In the genomic region with DNA sequence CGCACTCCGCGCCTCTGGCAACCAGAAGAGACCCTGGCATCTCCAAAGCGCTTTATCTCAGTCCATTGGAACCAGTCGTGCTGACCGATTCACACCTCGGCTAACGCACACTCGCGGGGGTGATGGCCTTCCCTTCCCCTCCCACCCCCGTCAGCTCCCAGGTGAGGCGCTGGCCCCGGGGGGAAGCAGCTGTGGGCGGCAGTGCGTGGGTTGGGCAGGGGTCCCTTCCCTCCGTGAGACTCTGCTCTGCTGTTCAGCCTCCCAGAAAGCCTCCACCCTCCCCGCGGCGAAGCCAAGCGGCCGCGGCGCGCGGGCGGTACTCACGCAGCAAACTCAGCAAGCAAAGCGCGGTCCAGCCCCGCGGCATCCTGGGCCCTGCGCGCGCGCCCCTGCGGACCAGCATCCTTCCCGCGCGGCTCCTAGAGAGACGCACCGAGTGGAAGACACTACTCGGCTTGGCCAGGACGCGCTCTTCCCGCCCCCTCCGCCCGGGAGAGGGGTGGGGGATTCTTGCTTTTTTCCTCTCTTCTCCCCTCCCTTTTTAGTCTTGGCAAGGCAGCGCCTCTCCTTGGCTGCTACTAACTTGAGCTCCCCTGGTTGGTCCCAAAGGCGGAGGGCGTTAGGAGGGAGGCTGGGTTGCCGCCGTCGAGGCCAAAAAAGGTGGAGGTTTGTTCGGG, we compare ENCODE assay signal across 8 cellular contexts. TPM values are rescaled to one million over a fixed set of nuclear protein-coding genes. Genes with fewer than 3 reads are reported as not detected.
DNase-seq lines count a peak whose midpoint lies in the region; ATAC-seq and TF ChIP-seq lines count a peak whose summit lies in the region.

Gene CD34 (minus strand): TSS at position 448 of the 677 bp plus-strand sequence. CDS start 45 bp downstream, at position 403.

- H3K9me3 ChIP-seq in left lung: no peaks in the 10 kb centered on the region

- peak within 1 kb of the TSS; percentile 66 to 69 for H3K27ac ChIP-seq in left lung

- peaks cover 23 to 45% of the 10 kb centered on the region in 2 donors for H3K27me3 ChIP-seq in left lung

- TF ChIP-seq CTCF in AG09309 (IDR thresholded peaks at IDR 0.05; ENCODE audit: control insufficient read depth, insufficient read depth, low read depth, low read length, missing control alignments) (no peak), left lung (IDR thresholded peaks at IDR 0.05) (no peak)

- H3K4me3 ChIP-seq in AG09309 (ENCODE audit: control insufficient read depth, low read depth, low read length): peak within 1 kb of the TSS; percentile 30
- H3K4me3 ChIP-seq in left lung: peak within 1 kb of the TSS; percentile 34 to 45

- no peaks in the 10 kb centered on the region for H3K36me3 ChIP-seq in left lung

- H3K4me1 ChIP-seq in left lung: peaks cover 5 to 18% of the 10 kb centered on the region in 2 donors

- peak; percentile 69 for ATAC-seq in left lung
- peak; percentile 57 for ATAC-seq in stimulated activated naive CD8-positive, alpha-beta T cell treated with anti-CD3 and anti-CD28 coated beads, Interleukin-15, Interleukin-2, amounts not matched to agents 100 U/mL and 50 U/mL, for 24 hours

- DNase-seq in AG09309 (ENCODE audit: low read depth): no peak
- peak; percentile 43 to 44 for DNase-seq in Kasumi-1 (lab: John Stamatoyannopoulos, UW)
- DNase-seq in cerebellum (ENCODE audit: low spot score): peak; percentile 20
- peak in 1 of 2 donors; percentile 80 for DNase-seq in left lung
- DNase-seq in stimulated activated naive CD8-positive, alpha-beta T cell treated with anti-CD3 and anti-CD28 coated beads, Interleukin-15, Interleukin-2, amounts not matched to agents 100 U/mL and 50 U/mL, for 24 hours: peak; percentile 39
- DNase-seq in cerebellar nuclear complex (lab: John Stamatoyannopoulos, UW): no peak
- no peak for DNase-seq in middle frontal gyrus (ENCODE audit: extremely low spot score, low spot score)
- no peak for DNase-seq in NOMO-1 treated with dmso at 0.1 percent for 144 hours (lab: John Stamatoyannopoulos, UW; ENCODE audit: unreplicated experiment)

- intact Hi-C loops in left lung (cut with DNase I): no loop called here

RNA-seq across cellular contexts. Expression of gene CD34, which starts in this region (rescaled TPM):
- total RNA-seq in cerebellum (2.8 TPM), left lung (10 to 100 TPM; 40.8 to 56.1 TPM)

Comparison
In these comparisons a context has a peak if more than half of its experiments do, and no peak if none do; other contexts are left out.
1. RNA of gene CD34 (total RNA-seq): 40.8 to 56.1 TPM in left lung; 2.8 TPM in cerebellum (single experiment); every median in the first group is over 10 times any median in the second.
2. DNase-seq: peak in Kasumi-1 (2 of 2), cerebellum (single experiment) and stimulated activated naive CD8-positive, alpha-beta T cell treated with anti-CD3 and anti-CD28 coated beads, Interleukin-15, Interleukin-2, amounts not matched to agents 100 U/mL and 50 U/mL, for 24 hours (single experiment); none in AG09309 (single experiment), cerebellar nuclear complex (0 of 2), middle frontal gyrus (single experiment) and NOMO-1 treated with dmso at 0.1 percent for 144 hours (single experiment).